In the genomic region with DNA sequence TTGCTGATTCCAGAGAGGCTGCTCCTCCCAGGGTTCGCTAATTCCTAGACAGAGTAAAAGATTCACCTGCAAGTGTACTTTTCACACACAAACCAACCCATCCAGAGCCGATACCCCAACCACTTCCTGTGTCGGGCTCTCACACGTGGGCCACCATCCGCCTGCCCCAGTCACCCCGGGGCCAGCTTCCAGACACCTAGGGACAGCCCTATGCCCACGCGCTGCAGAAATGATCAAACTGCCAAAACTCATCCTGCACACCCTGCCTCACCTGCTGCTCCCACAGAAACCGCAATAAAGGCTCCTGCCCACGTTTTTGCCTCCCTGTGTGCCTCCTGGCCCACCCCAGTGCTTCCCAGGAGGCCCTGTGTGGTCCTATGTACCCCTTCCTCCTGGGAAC, we compare ENCODE assay signal across 14 cellular contexts. TPM values are rescaled to one million over a fixed set of nuclear protein-coding genes. Genes with fewer than 3 reads are reported as not detected.
DNase-seq lines count a peak whose midpoint lies in the region; ATAC-seq lines count a peak whose summit lies in the region.
"Had no signal": no experiment of that assay in that cellular context is flagged by ENCODE, and none has a peak within 500 bp of the region (broad histone marks: within the 10 kb centered on the region; RNA-seq: fewer than 3 reads in every experiment).

No MANE protein-coding gene starts in this region.

- no peak overlapping the region for H3K9ac ChIP-seq in BLaER1 treated with 17β-estradiol and CSF1 and Interleukin-3, amounts not matched to agents 10 nM and 100 nM
- H3K9ac ChIP-seq in mesendoderm (ENCODE audit: low read length): no peak overlapping the region
- H3K9ac ChIP-seq: KMS-11 had no signal

- H3K4me3 Mint-ChIP-seq in activated naive CD8-positive, alpha-beta T cell: peak overlapping the region; percentile 65

- H3K9me3 Mint-ChIP-seq in activated naive CD8-positive, alpha-beta T cell (ENCODE audit: low read depth): no peaks in the 10 kb centered on the region

- no peaks in the 10 kb centered on the region for H3K27me3 Mint-ChIP-seq in activated naive CD8-positive, alpha-beta T cell

- no peak for ATAC-seq in GM21515 (IDR thresholded peaks at IDR 0.05; ENCODE audit: unreplicated experiment)
- ATAC-seq: left cardiac atrium had no signal

- no peak overlapping the region for H3K56ac ChIP-seq in mesendoderm (ENCODE audit: low read length)

- H2BK5ac ChIP-seq in mesendoderm (ENCODE audit: low read length): no peak overlapping the region

- no peak overlapping the region for H3K18ac ChIP-seq in mesendoderm (ENCODE audit: low read length)

- no peaks in the 10 kb centered on the region; a peak in 1 of 22 replicates for H4K20me1 ChIP-seq in BLaER1 treated with 17β-estradiol and CSF1 and Interleukin-3, amounts not matched to agents 10 nM and 100 nM

- H3K9me3 ChIP-seq in BLaER1 treated with 17β-estradiol and CSF1 and Interleukin-3, amounts not matched to agents 10 nM and 100 nM (replicated peaks in 1 of 11): no peaks in the 10 kb centered on the region
- H3K9me3 ChIP-seq: colonic mucosa, HAP-1, neutrophil had no signal

- peaks cover 8% of the 10 kb centered on the region for H3K36me3 Mint-ChIP-seq in activated naive CD8-positive, alpha-beta T cell

- peaks cover 5 to 15% (median 14%) of the 10 kb centered on the region in 10 experiments for H3K4me1 ChIP-seq in BLaER1 treated with 17β-estradiol and CSF1 and Interleukin-3, amounts not matched to agents 10 nM and 100 nM
- H3K4me1 ChIP-seq in mesendoderm (ENCODE audit: control insufficient read depth, low read depth, low read length): no peaks in the 10 kb centered on the region
- H3K4me1 ChIP-seq: colonic mucosa, HAP-1 had no signal

- H3K79me2 ChIP-seq in mesendoderm (ENCODE audit: control insufficient read depth, insufficient read depth, low read length): no peaks in the 10 kb centered on the region

- H3K27ac ChIP-seq in BLaER1 treated with 17β-estradiol and CSF1 and Interleukin-3, amounts not matched to agents 10 nM and 100 nM: no peak overlapping the region
- H3K27ac ChIP-seq in mesendoderm (ENCODE audit: low read depth, low read length): no peak overlapping the region
- H3K27ac ChIP-seq: colonic mucosa, KMS-11, neutrophil had no signal

- H4K5ac ChIP-seq in mesendoderm (ENCODE audit: low read length): no peak overlapping the region

- no peak overlapping the region for H3K4ac ChIP-seq in mesendoderm (ENCODE audit: low read depth, low read length)

- peaks cover 27% of the 10 kb centered on the region for H3K4me1 Mint-ChIP-seq in activated naive CD8-positive, alpha-beta T cell (ENCODE audit: low read depth)

- no peak overlapping the region for H2AK5ac ChIP-seq in mesendoderm (ENCODE audit: low read length)

- H3K23ac ChIP-seq in mesendoderm (ENCODE audit: low read length): no peak overlapping the region

- H4K8ac ChIP-seq in mesendoderm (ENCODE audit: low read depth, low read length): no peak overlapping the region

- no peaks in the 10 kb centered on the region for H3K36me3 ChIP-seq in BLaER1 treated with 17β-estradiol and CSF1 and Interleukin-3, amounts not matched to agents 10 nM and 100 nM
- no peaks in the 10 kb centered on the region for H3K36me3 ChIP-seq in mesendoderm (ENCODE audit: control insufficient read depth, insufficient read depth, low read length)
- H3K36me3 ChIP-seq: HAP-1, neutrophil had no signal

- peak; percentile 51 for DNase-seq in activated CD4-positive, CD25-positive, alpha-beta regulatory T cell treated with anti-CD3 and anti-CD28 coated beads, Interleukin-2, amount 50 U/mL, for 72 hours
- peak; percentile 24 for DNase-seq in stimulated activated CD4-positive, alpha-beta T cell treated with anti-CD3 and anti-CD28 coated beads, Interleukin-12 subunit alpha, Interleukin-12 subunit beta, amount 100 ng/mL, for 4 hours
- no peak for DNase-seq in C1 segment of cervical spinal cord (lab: John Stamatoyannopoulos, UW)
- DNase-seq in mesendoderm: no peak
- no peak for DNase-seq in GF-D8 (lab: John Stamatoyannopoulos, UW)
- DNase-seq: colonic mucosa, left cardiac atrium, SHP77 treated with DMSO at 0.1 percent for 48 hours had no signal

- no peaks in the 10 kb centered on the region for H3K79me1 ChIP-seq in mesendoderm (ENCODE audit: low read length)

- H3K4me3 ChIP-seq in BLaER1 treated with 17β-estradiol and CSF1 and Interleukin-3, amounts not matched to agents 10 nM and 100 nM: no peak overlapping the region
- H3K4me3 ChIP-seq in mesendoderm (ENCODE audit: low read length): no peak overlapping the region
- H3K4me3 ChIP-seq: colonic mucosa, HAP-1 had no signal

- no peak overlapping the region for H2BK120ac ChIP-seq in mesendoderm (ENCODE audit: low read depth, low read length)

- no CpG with 5 or more reads among the region's 10 CpGs for WGBS in mesendoderm (ENCODE audit: extremely low coverage, insufficient coverage, low lambda C conversion rate)

- no peaks in the 10 kb centered on the region for H3K27me3 ChIP-seq in BLaER1 treated with 17β-estradiol and CSF1 and Interleukin-3, amounts not matched to agents 10 nM and 100 nM
- no peaks in the 10 kb centered on the region for H3K27me3 ChIP-seq in mesendoderm (ENCODE audit: insufficient read depth, low read length, poor library complexity)
- H3K27me3 ChIP-seq: colonic mucosa had no signal

- no peak overlapping the region for H2BK15ac ChIP-seq in mesendoderm (replicated peaks; ENCODE audit: low read depth)

- peak overlapping the region; percentile 17 for H3K27ac Mint-ChIP-seq in activated naive CD8-positive, alpha-beta T cell

- H3K4me2 ChIP-seq in BLaER1 treated with 17β-estradiol and CSF1 and Interleukin-3, amounts not matched to agents 10 nM and 100 nM: peak overlapping the region; percentile 12 to 82 (median 63); a peak in 19 of 22 replicates
- H3K4me2 ChIP-seq in mesendoderm (ENCODE audit: low read length): no peak overlapping the region
- H3K4me2 ChIP-seq: KMS-11 had no signal

RNA-seq across cellular contexts. Expression of gene PSMG4, which starts 59.5 kb away (rescaled TPM):
- 53.4 TPM for polyA plus RNA-seq in mesendoderm (2013, experiment 1 of 2)
- 51.8 TPM for polyA plus RNA-seq in mesendoderm (2013, experiment 2 of 2)

Comparison
In these comparisons a context has a peak if more than half of its experiments do, and no peak if none do; other contexts are left out.
1. DNase-seq: peak in activated CD4-positive, CD25-positive, alpha-beta regulatory T cell treated with anti-CD3 and anti-CD28 coated beads, Interleukin-2, amount 50 U/mL, for 72 hours (single experiment) and stimulated activated CD4-positive, alpha-beta T cell treated with anti-CD3 and anti-CD28 coated beads, Interleukin-12 subunit alpha, Interleukin-12 subunit beta, amount 100 ng/mL, for 4 hours (single experiment); none in C1 segment of cervical spinal cord (0 of 14), mesendoderm (single experiment) and GF-D8 (single experiment).